15 cellular contexts compared by ENCODE assay signal in genomic region chr10:62597226-62597625, GRCh38.
DNase-seq lines count a peak whose midpoint lies in the region; ATAC-seq and TF ChIP-seq lines count a peak whose summit lies in the region.
"Had no signal": no experiment of that assay in that cellular context is flagged by ENCODE, and none has a peak within 500 bp of the region (broad histone marks: within the 10 kb centered on the region; RNA-seq: fewer than 3 reads in every experiment).

No MANE protein-coding gene starts in this region.

- no peak for ATAC-seq in GM19463 (IDR thresholded peaks at IDR 0.05; ENCODE audit: unreplicated experiment)
- no peak for ATAC-seq in stimulated activated naive CD8-positive, alpha-beta T cell treated with anti-CD3 and anti-CD28 coated beads, Interleukin-15, Interleukin-2, amounts not matched to agents 100 U/mL and 50 U/mL, for 24 hours
- ATAC-seq: T-cell had no signal

- no peaks in the 10 kb centered on the region for H3K4me1 ChIP-seq in adipocyte (ENCODE audit: control insufficient read depth, insufficient read depth, low read length)
- H3K4me1 ChIP-seq: Caco-2 had no signal

- peak; percentile 21 for DNase-seq in A172 (ENCODE audit: low spot score)
- peak; percentile 72 for DNase-seq in HFFc6
- DNase-seq in adipocyte (ENCODE audit: low read depth) = peak; percentile 60
- peak; percentile 62 to 84 for DNase-seq in foreskin fibroblast
- no peak for DNase-seq in immature natural killer cell
- DNase-seq in stimulated activated naive CD8-positive, alpha-beta T cell treated with anti-CD3 and anti-CD28 coated beads, Interleukin-15, Interleukin-2, amounts not matched to agents 100 U/mL and 50 U/mL, for 24 hours = no peak
- no peak for DNase-seq in activated gamma-delta T cell (lab: John Stamatoyannopoulos, UW)
- DNase-seq: Caco-2, GF-D8, NCI-H1417 treated with DMSO at 0.1 percent for 48 hours, NCI-H2029 treated with DMSO at 0.1 percent for 48 hours, NCI-H510A treated with DMSO at 0.1 percent for 48 hours, T-cell had no signal

- H3K4me1 Mint-ChIP-seq in HFFc6 (ENCODE audit: low read depth) = peaks cover 22% of the 10 kb centered on the region
- peaks cover 0 to 5% of the 10 kb centered on the region in 2 donors for H3K4me1 Mint-ChIP-seq in immature natural killer cell

- H3K27me3 ChIP-seq in adipocyte (replicated peaks; ENCODE audit: control insufficient read depth, insufficient read depth, low read length) = no peaks in the 10 kb centered on the region

- H3K9ac ChIP-seq in adipocyte (ENCODE audit: low read length) = no peak overlapping the region

- H3K27me3 Mint-ChIP-seq in HFFc6 (ENCODE audit: insufficient read depth) (no peaks in the 10 kb centered on the region; the same call in 1 of the 2 replicates), immature natural killer cell (ENCODE audit: low read depth in 3 of 3) (peaks cover 2 to 4% (median 2%) of the 10 kb centered on the region in 3 donors)

- H3K4me3 ChIP-seq in adipocyte (ENCODE audit: low read length) = no peak overlapping the region
- no peak overlapping the region for H3K4me3 ChIP-seq in foreskin fibroblast (ENCODE audit: low read depth in 1 of 2, low read length in 2 of 2)

- H3K4me3 Mint-ChIP-seq in HFFc6 (no peak overlapping the region), immature natural killer cell (no peak overlapping the region)
- H3K4me3 Mint-ChIP-seq: CD14-positive monocyte, T-cell had no signal

- H3K9me3 Mint-ChIP-seq in HFFc6 (no peaks in the 10 kb centered on the region), immature natural killer cell (peaks cover 0 to 3% (median 0%) of the 10 kb centered on the region in 6 donors)
- H3K9me3 Mint-ChIP-seq: T-cell had no signal

- H3K36me3 Mint-ChIP-seq in HFFc6 (ENCODE audit: low read depth) = no peaks in the 10 kb centered on the region
- H3K36me3 Mint-ChIP-seq in immature natural killer cell = no peaks in the 10 kb centered on the region
- H3K36me3 Mint-ChIP-seq: CD14-positive monocyte, T-cell had no signal

- TF ChIP-seq CTCF in HFFc6 (IDR thresholded peaks at IDR 0.05) = no peak
- no peak for TF ChIP-seq CTCF in foreskin fibroblast (IDR thresholded peaks at IDR 0.05; ENCODE audit: low read depth, low read length)

- H3K36me3 ChIP-seq in adipocyte (ENCODE audit: control insufficient read depth, insufficient read depth, low read length, severe bottlenecking) = no peaks in the 10 kb centered on the region

- H3K9me3 ChIP-seq in adipocyte (ENCODE audit: control insufficient read depth, low read length) = peaks cover 16% of the 10 kb centered on the region
- H3K9me3 ChIP-seq: Caco-2 had no signal

- no peak overlapping the region for H3K27ac Mint-ChIP-seq in HFFc6
- H3K27ac Mint-ChIP-seq in immature natural killer cell = no peak overlapping the region
- H3K27ac Mint-ChIP-seq: CD14-positive monocyte, T-cell had no signal

Comparison
In these comparisons a context has a peak if more than half of its experiments do, and no peak if none do; other contexts are left out.
1. DNase-seq: peak in A172 (single experiment), HFFc6 (single experiment), adipocyte (single experiment) and foreskin fibroblast (2 of 2); none in immature natural killer cell (0 of 3), stimulated activated naive CD8-positive, alpha-beta T cell treated with anti-CD3 and anti-CD28 coated beads, Interleukin-15, Interleukin-2, amounts not matched to agents 100 U/mL and 50 U/mL, for 24 hours (single experiment) and activated gamma-delta T cell (single experiment).